In genomic region chr1:154557248-154557938, GRCh38 we compare ENCODE assay signal across 9 cellular contexts. TPM values are rescaled to one million over a fixed set of nuclear protein-coding genes. Genes with fewer than 3 reads are reported as not detected.
DNase-seq lines count a peak whose midpoint lies in the region; ATAC-seq and TF ChIP-seq lines count a peak whose summit lies in the region.
"Had no signal": no experiment of that assay in that cellular context is flagged by ENCODE, and none has a peak within 500 bp of the region (broad histone marks: within the 10 kb centered on the region; RNA-seq: fewer than 3 reads in every experiment).

No MANE protein-coding gene starts in this region.

- H3K27me3 ChIP-seq in GM06990 (replicated peaks; ENCODE audit: control insufficient read depth, insufficient read depth, low read length) (no peaks in the 10 kb centered on the region), esophagus (ENCODE audit: control insufficient read depth in 1 of 2, insufficient read depth in 2 of 2, low read length in 2 of 2) (no peaks in the 10 kb centered on the region)

- H3K9me3 ChIP-seq in esophagus (ENCODE audit: control insufficient read depth in 2 of 2, insufficient read depth in 1 of 2, low read depth in 1 of 2, low read length in 1 of 2) = no peaks in the 10 kb centered on the region

- peak overlapping the region; percentile 85 for H3K27ac Mint-ChIP-seq in progenitor cell of endocrine pancreas

- no peak for DNase-seq in GM06990 (ENCODE audit: extremely low read depth, insufficient read length)
- peak; percentile 19 for DNase-seq in RPMI8226
- DNase-seq in progenitor cell of endocrine pancreas (ENCODE audit: low spot score, unreplicated experiment) = no peak
- DNase-seq in GM20000 (ENCODE audit: low spot score) = no peak
- no peak for DNase-seq in NCI-H1436 (lab: John Stamatoyannopoulos, UW)
- no peak for DNase-seq in NCI-H2196 treated with DMSO at 0.1 percent for 48 hours (lab: John Stamatoyannopoulos, UW; ENCODE audit: unreplicated experiment)

- H3K9me3 Mint-ChIP-seq in progenitor cell of endocrine pancreas (ENCODE audit: low read depth) = no peaks in the 10 kb centered on the region

- no peaks in the 10 kb centered on the region for H3K27me3 Mint-ChIP-seq in progenitor cell of endocrine pancreas

- 7 to 9% methylated on average over 7 of the region's 7 CpGs for WGBS in esophagus, 2 donors

- H3K27ac ChIP-seq in esophagus (ENCODE audit: low read depth in 2 of 2, low read length in 1 of 2) = peak overlapping the region in 1 of 2 donors; percentile 96

- H3K4me1 Mint-ChIP-seq in progenitor cell of endocrine pancreas (ENCODE audit: low read depth) = peaks cover 21% of the 10 kb centered on the region

- peak overlapping the region; percentile 83 for H3K4me3 Mint-ChIP-seq in progenitor cell of endocrine pancreas (ENCODE audit: low read depth)

- no peak for ATAC-seq in GM19035 (IDR thresholded peaks at IDR 0.05; ENCODE audit: unreplicated experiment)

- H3K4me3 ChIP-seq in GM06990 (replicated peaks; ENCODE audit: low read depth, low read length) (peak overlapping the region; percentile 92), esophagus (ENCODE audit: low read depth in 1 of 2, low read length in 2 of 2) (peak overlapping the region; percentile 55 to 75)

- no peak for TF ChIP-seq CTCF in GM06990 (IDR thresholded peaks at IDR 0.05; ENCODE audit: insufficient read depth, low read length, poor library complexity, severe bottlenecking)
- no peak for TF ChIP-seq CTCF in progenitor cell of endocrine pancreas (IDR thresholded peaks at IDR 0.05; ENCODE audit: unreplicated experiment)
- TF ChIP-seq CTCF in GM20000 (IDR thresholded peaks at IDR 0.05; ENCODE audit: extremely low read depth, missing control alignments) = no peak

- peaks cover 3 to 4% of the 10 kb centered on the region in 2 donors for H3K4me1 ChIP-seq in esophagus (ENCODE audit: control insufficient read depth in 2 of 2, insufficient read depth in 2 of 2, low read length in 1 of 2)

- H3K36me3 Mint-ChIP-seq in progenitor cell of endocrine pancreas (ENCODE audit: insufficient read depth) = peaks cover 15% of the 10 kb centered on the region

- H3K36me3 ChIP-seq in GM06990 (ENCODE audit: control insufficient read depth, insufficient read depth, low read length) (peaks cover 27% of the 10 kb centered on the region), esophagus (ENCODE audit: control insufficient read depth in 2 of 2, insufficient read depth in 2 of 2, low read length in 1 of 2) (peaks cover 12 to 26% of the 10 kb centered on the region in 2 donors)

RNA-seq across cellular contexts. Expression of gene UBE2Q1, which starts 1.1 kb away (rescaled TPM):
- polyA plus RNA-seq in esophagus = 10 to 100 TPM; 23.5 to 24.7 TPM
- total RNA-seq in progenitor cell of endocrine pancreas = 77.2 and 88.3 TPM in 2 replicates

RNA-seq across cellular contexts. Expression of gene CHRNB2, which starts 10.2 kb away (rescaled TPM):
- under 1 TPM; 0.11 to 0.18 TPM for polyA plus RNA-seq in esophagus
- 2.7 and 3.2 TPM in 2 replicates for total RNA-seq in progenitor cell of endocrine pancreas
- total RNA-seq: H4 had no signal

RNA-seq across cellular contexts. Expression of gene ADAR, which starts 50.6 kb away (rescaled TPM):
- 10 to 100 TPM; 13.8 to 19.9 TPM for polyA plus RNA-seq in esophagus
- 168 and 179 TPM in 2 replicates for total RNA-seq in progenitor cell of endocrine pancreas

RNA-seq across cellular contexts. Expression of gene SHE, which starts 55.2 kb away (rescaled TPM):
- polyA plus RNA-seq in esophagus = 1 to 10 TPM; 1.5 to 2.1 TPM
- total RNA-seq in progenitor cell of endocrine pancreas = not detected in 2 replicates
- total RNA-seq: H4 had no signal

RNA-seq across cellular contexts. Expression of gene TDRD10, which starts 55.4 kb away (rescaled TPM):
- polyA plus RNA-seq in esophagus = 1 to 10 TPM; 1.3 to 1.7 TPM
- not detected in 2 replicates for total RNA-seq in progenitor cell of endocrine pancreas
- total RNA-seq: H4 had no signal
